ENCODE assay signal across 8 cellular contexts in genomic region chr16:88533945-88534641, GRCh38. TPM values are rescaled to one million over a fixed set of nuclear protein-coding genes. Genes with fewer than 3 reads are reported as not detected.
DNase-seq lines count a peak whose midpoint lies in the region; ATAC-seq and TF ChIP-seq lines count a peak whose summit lies in the region.

No MANE protein-coding gene starts in this region.

- in situ Hi-C loops in ACHN (cut with HindIII; ENCODE audit: low pct_ligation_motif_present, low pct_unique_long_range_greater_than_20kb, low sequenced_read_pairs): loop anchor here (25.0 kb wide), 1 partner anchor 97 kb away; no protein-coding TSS in a partner anchor
- in situ Hi-C loops in mammary epithelial cell (cut with MboI; ENCODE audit: low sequenced_read_pairs in 2 of 2): no loop called here

- no CpG with 5 or more reads among the region's 113 CpGs for WGBS in mammary epithelial cell (ENCODE audit: low coverage, missing lambda C conversion rate)

- DNase-seq in ACHN (peak; percentile 80), HT-29 (ENCODE audit: low spot score) (peak; percentile 69), mammary epithelial cell (peak; percentile 55), iPS-NIHi7 (ENCODE audit: extremely low spot score) (peak; percentile 96), GDM1 (lab: John Stamatoyannopoulos, UW) (no peak)
- peak; percentile 62 to 78 (median 65) for DNase-seq in stimulated activated CD4-positive, alpha-beta T cell treated with anti-CD3 and anti-CD28 coated beads, Interleukin-12 subunit alpha, Interleukin-12 subunit beta, amount 100 ng/mL, for 48 hours (ENCODE audit: low read depth in 2 of 3, low spot score in 1 of 3)

- H3K36me3 ChIP-seq in mammary epithelial cell (ENCODE audit: insufficient read depth, low read length): no peaks in the 10 kb centered on the region

- no TSS peak for BruUV-seq in mammary epithelial cell (replicated peaks; lab: Mats Ljungman, UMichigan)

- peaks cover 13% of the 10 kb centered on the region for H3K4me1 ChIP-seq in mammary epithelial cell (ENCODE audit: insufficient read depth, low read length)

- no peaks in the 10 kb centered on the region for H3K9me3 ChIP-seq in mammary epithelial cell (replicated peaks; ENCODE audit: insufficient read depth, low read length)

- dilution Hi-C loops in mammary epithelial cell (cut with HindIII; ENCODE audit: low sequenced_read_pairs): no loop called here

- peaks cover 1% of the 10 kb centered on the region for H3K27me3 ChIP-seq in mammary epithelial cell (ENCODE audit: insufficient read depth, low read length)

- H3K4me3 ChIP-seq in WI38 (ENCODE audit: low read depth, low read length): peak overlapping the region; percentile 59
- peak overlapping the region; percentile 36 to 81 (median 64) for H3K4me3 ChIP-seq in mammary epithelial cell (replicated peaks in 1 of 3; ENCODE audit: insufficient read depth in 1 of 3, low read depth in 2 of 3, low read length in 3 of 3)

- H3K4me2 ChIP-seq in mammary epithelial cell (ENCODE audit: insufficient read depth, low read depth, low read length): peak overlapping the region; percentile 88

- ATAC-seq in GM19023 (IDR thresholded peaks at IDR 0.05; ENCODE audit: unreplicated experiment): peak; percentile 52

- H3K9ac ChIP-seq in mammary epithelial cell (ENCODE audit: insufficient read depth, low read length): no peak overlapping the region

- no peak for TF ChIP-seq CTCF in WI38 (IDR thresholded peaks at IDR 0.05; ENCODE audit: low read depth, low read length)
- TF ChIP-seq CTCF in mammary epithelial cell (conservative IDR thresholded peaks at IDR 0.05 in 1 of 2, IDR thresholded peaks at IDR 0.05 in 1 of 2; ENCODE audit: extremely low read depth in 1 of 2, insufficient read depth in 1 of 2, low read depth in 1 of 2, low read length in 2 of 2): no peak

- no peaks in the 10 kb centered on the region for H4K20me1 ChIP-seq in mammary epithelial cell (ENCODE audit: insufficient read depth, low read length)

- intact Hi-C loops in mammary epithelial cell (cut with micrococcal nuclease): no loop called here

- H3K27ac ChIP-seq in mammary epithelial cell (ENCODE audit: insufficient read depth, low read depth, low read length): peak overlapping the region; percentile 29

- CTCF ChIA-PET in mammary epithelial cell (lab: Charles Lee; ENCODE audit: low non-redundant PET): no interaction called here

- peak overlapping the region; percentile 67 for H2AFZ ChIP-seq in mammary epithelial cell (ENCODE audit: low read depth, low read length)

- no peaks in the 10 kb centered on the region for H3K79me2 ChIP-seq in mammary epithelial cell (ENCODE audit: insufficient read depth, low read length)

RNA-seq across cellular contexts. Expression of gene ZC3H18, which starts 36.1 kb away (rescaled TPM):
- total RNA-seq in HT-29 (2014; rRNA removed; shearing (Covaris generic)): 20.2 and 28.9 TPM in 2 replicates
- total RNA-seq in mammary epithelial cell: 10 to 100 TPM in 1 of 2 donors, 1 to 10 TPM in 1; 9.0 to 48.2 TPM
- polyA plus RNA-seq in mammary epithelial cell: 17.2 TPM
- polyA minus RNA-seq in mammary epithelial cell: 41.2 TPM
